10 cellular contexts compared by ENCODE assay signal in the genomic region with DNA sequence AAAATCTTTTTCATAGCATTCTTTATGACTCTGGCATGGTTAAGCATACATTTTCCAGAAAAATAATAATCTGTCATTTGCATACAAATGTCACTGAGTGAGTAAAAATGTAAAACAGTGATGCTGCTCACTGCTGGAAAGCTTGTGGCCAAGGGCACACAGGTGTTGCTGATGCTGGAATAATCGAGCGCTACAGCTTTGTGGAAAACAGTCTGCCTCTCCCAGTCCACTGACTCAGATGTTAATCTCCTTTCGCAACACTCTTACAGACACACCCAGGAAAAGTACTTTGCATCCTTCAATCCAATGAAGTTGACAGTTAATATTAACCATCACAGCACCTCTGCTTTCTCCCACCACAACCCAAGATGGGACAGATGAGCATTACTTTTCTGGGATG. TPM values are rescaled to one million over a fixed set of nuclear protein-coding genes. Genes with fewer than 3 reads are reported as not detected.
DNase-seq lines count a peak whose midpoint lies in the region; ATAC-seq, FAIRE-seq and TF ChIP-seq lines count a peak whose summit lies in the region.
"Not testable (repeated sequence)": the region's sequence is repeated elsewhere in the genome, so short reads cannot be mapped to it uniquely, and the experiment has no call there.
"Had no signal": no experiment of that assay in that cellular context is flagged by ENCODE, and none has a peak within 500 bp of the region (broad histone marks: within the 10 kb centered on the region; RNA-seq: fewer than 3 reads in every experiment).

No MANE protein-coding gene starts in this region.

- H3K36me3 ChIP-seq in bronchial epithelial cell (ENCODE audit: control insufficient read depth, insufficient read depth, low read length): not testable (repeated sequence)

- not testable (repeated sequence) for H3K4me3 ChIP-seq in bronchial epithelial cell (ENCODE audit: low read depth, low read length)

- H3K27ac ChIP-seq in foreskin keratinocyte: not testable (repeated sequence)

- peak; percentile 3 for DNase-seq in ELR (ENCODE audit: low read depth)
- DNase-seq in LoVo (ENCODE audit: low spot score): peak; percentile 48
- DNase-seq in NCI-H82 (lab: John Stamatoyannopoulos, UW): peak; percentile 5
- DNase-seq in activated CD4-positive, alpha-beta T cell treated with anti-CD3 and anti-CD28 coated beads for 48 hours: peak; percentile 15
- DNase-seq in bronchial epithelial cell (ENCODE audit: low read depth): peak; percentile 79
- DNase-seq in foreskin keratinocyte: peak; percentile 25 to 39
- not testable (repeated sequence) for DNase-seq in omental fat pad (ENCODE audit: low spot score)

- FAIRE-seq in bronchial epithelial cell (lab: Jason Lieb, UNC): peak; percentile 73

- peak; percentile 72 for ATAC-seq in foreskin keratinocyte
- ATAC-seq in omental fat pad (ENCODE audit: low FRiP score): peak; percentile 70

- not testable (repeated sequence) for H3K4me1 ChIP-seq in foreskin keratinocyte

- H3K27me3 ChIP-seq in bronchial epithelial cell (ENCODE audit: control insufficient read depth, insufficient read depth, low read length); foreskin keratinocyte: not testable (repeated sequence)

- TF ChIP-seq CTCF in bronchial epithelial cell (IDR thresholded peaks at IDR 0.05; ENCODE audit: insufficient read depth, low read length, severe bottlenecking); foreskin keratinocyte (conservative IDR thresholded peaks at IDR 0.05); omental fat pad (IDR thresholded peaks at IDR 0.05): not testable (repeated sequence)

RNA-seq across cellular contexts. Expression of gene CD8B2, which starts 27.7 kb away (rescaled TPM):
- not detected in 2 replicates for total RNA-seq in bronchial epithelial cell
- total RNA-seq in foreskin keratinocyte: not detected in 2 replicates
- polyA plus RNA-seq in foreskin keratinocyte: not detected in 2 replicates
- total RNA-seq in omental fat pad: not detected
- total RNA-seq: M059J, SJSA1 had no signal
- polyA plus RNA-seq: IgD-negative memory B cell had no signal

RNA-seq across cellular contexts. Expression of gene RGPD3, which starts 46.6 kb away (rescaled TPM):
- total RNA-seq in bronchial epithelial cell (0.13 and 0.26 TPM in 2 replicates), foreskin keratinocyte (0.14 TPM in 2 replicates), omental fat pad (1 to 10 TPM in 1 of 4 donors, under 1 TPM in 3; 0.47 to 1.1 (median 0.67) TPM)
- polyA plus RNA-seq in foreskin keratinocyte: 0.02 TPM in 2 replicates
